1 cellular context compared by ENCODE assay signal in the genomic region with DNA sequence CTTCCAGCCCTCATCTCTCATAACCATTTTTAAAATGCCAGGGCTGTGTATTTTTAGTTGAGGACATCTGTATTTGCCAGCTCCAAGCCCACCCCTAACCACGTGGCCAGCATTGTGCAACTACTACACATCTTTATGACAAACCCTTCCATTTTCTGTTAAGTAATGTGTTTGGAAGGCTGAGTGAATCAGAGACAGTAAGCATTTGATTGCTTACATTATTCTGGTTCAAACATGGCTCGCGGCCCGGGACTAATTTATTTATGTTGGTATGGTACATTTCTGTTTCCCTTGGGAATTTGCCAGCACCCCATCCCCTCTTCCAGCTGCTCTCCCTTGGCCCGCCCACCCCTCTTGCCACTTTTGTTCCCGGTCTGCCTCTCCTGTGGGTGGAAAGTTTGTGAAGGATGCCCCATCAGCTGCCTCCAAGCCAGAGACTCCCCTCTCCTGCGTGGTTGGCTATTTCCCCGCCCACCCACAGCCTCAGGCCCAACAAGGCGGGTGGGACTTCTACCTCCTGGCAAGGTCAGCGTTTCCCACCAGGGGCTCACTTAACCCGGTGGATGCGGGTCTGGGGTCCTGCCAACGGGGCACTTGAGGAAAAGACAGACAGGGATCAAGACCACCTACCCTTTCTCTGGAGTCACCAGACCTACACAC.
TF ChIP-seq lines count a peak whose summit lies in the region.

No MANE protein-coding gene starts in this region.

TF ChIP-seq in H1, 55 proteins besides CTCF, POLR2A, EP300 and RAD21 (continued from another document):
- TF ChIP-seq, protein P1, sequence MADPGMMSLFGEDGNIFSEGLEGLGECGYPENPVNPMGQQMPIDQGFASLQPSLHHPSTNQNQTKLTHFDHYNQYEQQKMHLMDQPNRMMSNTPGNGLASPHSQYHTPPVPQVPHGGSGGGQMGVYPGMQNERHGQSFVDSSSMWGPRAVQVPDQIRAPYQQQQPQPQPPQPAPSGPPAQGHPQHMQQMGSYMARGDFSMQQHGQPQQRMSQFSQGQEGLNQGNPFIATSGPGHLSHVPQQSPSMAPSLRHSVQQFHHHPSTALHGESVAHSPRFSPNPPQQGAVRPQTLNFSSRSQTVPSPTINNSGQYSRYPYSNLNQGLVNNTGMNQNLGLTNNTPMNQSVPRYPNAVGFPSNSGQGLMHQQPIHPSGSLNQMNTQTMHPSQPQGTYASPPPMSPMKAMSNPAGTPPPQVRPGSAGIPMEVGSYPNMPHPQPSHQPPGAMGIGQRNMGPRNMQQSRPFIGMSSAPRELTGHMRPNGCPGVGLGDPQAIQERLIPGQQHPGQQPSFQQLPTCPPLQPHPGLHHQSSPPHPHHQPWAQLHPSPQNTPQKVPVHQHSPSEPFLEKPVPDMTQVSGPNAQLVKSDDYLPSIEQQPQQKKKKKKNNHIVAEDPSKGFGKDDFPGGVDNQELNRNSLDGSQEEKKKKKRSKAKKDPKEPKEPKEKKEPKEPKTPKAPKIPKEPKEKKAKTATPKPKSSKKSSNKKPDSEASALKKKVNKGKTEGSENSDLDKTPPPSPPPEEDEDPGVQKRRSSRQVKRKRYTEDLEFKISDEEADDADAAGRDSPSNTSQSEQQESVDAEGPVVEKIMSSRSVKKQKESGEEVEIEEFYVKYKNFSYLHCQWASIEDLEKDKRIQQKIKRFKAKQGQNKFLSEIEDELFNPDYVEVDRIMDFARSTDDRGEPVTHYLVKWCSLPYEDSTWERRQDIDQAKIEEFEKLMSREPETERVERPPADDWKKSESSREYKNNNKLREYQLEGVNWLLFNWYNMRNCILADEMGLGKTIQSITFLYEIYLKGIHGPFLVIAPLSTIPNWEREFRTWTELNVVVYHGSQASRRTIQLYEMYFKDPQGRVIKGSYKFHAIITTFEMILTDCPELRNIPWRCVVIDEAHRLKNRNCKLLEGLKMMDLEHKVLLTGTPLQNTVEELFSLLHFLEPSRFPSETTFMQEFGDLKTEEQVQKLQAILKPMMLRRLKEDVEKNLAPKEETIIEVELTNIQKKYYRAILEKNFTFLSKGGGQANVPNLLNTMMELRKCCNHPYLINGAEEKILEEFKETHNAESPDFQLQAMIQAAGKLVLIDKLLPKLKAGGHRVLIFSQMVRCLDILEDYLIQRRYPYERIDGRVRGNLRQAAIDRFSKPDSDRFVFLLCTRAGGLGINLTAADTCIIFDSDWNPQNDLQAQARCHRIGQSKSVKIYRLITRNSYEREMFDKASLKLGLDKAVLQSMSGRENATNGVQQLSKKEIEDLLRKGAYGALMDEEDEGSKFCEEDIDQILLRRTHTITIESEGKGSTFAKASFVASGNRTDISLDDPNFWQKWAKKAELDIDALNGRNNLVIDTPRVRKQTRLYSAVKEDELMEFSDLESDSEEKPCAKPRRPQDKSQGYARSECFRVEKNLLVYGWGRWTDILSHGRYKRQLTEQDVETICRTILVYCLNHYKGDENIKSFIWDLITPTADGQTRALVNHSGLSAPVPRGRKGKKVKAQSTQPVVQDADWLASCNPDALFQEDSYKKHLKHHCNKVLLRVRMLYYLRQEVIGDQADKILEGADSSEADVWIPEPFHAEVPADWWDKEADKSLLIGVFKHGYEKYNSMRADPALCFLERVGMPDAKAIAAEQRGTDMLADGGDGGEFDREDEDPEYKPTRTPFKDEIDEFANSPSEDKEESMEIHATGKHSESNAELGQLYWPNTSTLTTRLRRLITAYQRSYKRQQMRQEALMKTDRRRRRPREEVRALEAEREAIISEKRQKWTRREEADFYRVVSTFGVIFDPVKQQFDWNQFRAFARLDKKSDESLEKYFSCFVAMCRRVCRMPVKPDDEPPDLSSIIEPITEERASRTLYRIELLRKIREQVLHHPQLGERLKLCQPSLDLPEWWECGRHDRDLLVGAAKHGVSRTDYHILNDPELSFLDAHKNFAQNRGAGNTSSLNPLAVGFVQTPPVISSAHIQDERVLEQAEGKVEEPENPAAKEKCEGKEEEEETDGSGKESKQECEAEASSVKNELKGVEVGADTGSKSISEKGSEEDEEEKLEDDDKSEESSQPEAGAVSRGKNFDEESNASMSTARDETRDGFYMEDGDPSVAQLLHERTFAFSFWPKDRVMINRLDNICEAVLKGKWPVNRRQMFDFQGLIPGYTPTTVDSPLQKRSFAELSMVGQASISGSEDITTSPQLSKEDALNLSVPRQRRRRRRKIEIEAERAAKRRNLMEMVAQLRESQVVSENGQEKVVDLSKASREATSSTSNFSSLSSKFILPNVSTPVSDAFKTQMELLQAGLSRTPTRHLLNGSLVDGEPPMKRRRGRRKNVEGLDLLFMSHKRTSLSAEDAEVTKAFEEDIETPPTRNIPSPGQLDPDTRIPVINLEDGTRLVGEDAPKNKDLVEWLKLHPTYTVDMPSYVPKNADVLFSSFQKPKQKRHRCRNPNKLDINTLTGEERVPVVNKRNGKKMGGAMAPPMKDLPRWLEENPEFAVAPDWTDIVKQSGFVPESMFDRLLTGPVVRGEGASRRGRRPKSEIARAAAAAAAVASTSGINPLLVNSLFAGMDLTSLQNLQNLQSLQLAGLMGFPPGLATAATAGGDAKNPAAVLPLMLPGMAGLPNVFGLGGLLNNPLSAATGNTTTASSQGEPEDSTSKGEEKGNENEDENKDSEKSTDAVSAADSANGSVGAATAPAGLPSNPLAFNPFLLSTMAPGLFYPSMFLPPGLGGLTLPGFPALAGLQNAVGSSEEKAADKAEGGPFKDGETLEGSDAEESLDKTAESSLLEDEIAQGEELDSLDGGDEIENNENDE (IDR thresholded peaks at IDR 0.05; ENCODE audit: insufficient replicate concordance, low read length), result no peak
- TF ChIP-seq, protein P2, sequence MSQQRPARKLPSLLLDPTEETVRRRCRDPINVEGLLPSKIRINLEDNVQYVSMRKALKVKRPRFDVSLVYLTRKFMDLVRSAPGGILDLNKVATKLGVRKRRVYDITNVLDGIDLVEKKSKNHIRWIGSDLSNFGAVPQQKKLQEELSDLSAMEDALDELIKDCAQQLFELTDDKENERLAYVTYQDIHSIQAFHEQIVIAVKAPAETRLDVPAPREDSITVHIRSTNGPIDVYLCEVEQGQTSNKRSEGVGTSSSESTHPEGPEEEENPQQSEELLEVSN (IDR thresholded peaks at IDR 0.05), result no peak
- TF ChIP-seq PHF8 (conservative IDR thresholded peaks at IDR 0.05; ENCODE audit: low read depth, low read length) (no peak), SIRT6 (IDR thresholded peaks at IDR 0.05; ENCODE audit: low read length) (no peak), GABPA (IDR thresholded peaks at IDR 0.05; ENCODE audit: borderline replicate concordance, insufficient read depth, low read length) (no peak), HDAC2 (IDR thresholded peaks at IDR 0.05; ENCODE audit: borderline replicate concordance in 1 of 2, low read depth in 2 of 2, low read length in 2 of 2) (no peak), TEAD4 (IDR thresholded peaks at IDR 0.05; ENCODE audit: low read depth, low read length) (no peak), TCF12 (IDR thresholded peaks at IDR 0.05; ENCODE audit: low read depth, low read length) (no peak), HDAC6 (IDR thresholded peaks at IDR 0.05; ENCODE audit: low read depth, low read length) (no peak), CEBPB (IDR thresholded peaks at IDR 0.05; ENCODE audit: low read depth, low read length) (no peak), TAF7 (optimal IDR thresholded peaks at IDR 0.05; ENCODE audit: borderline replicate concordance, low read depth, low read length) (no peak), SAP30 (IDR thresholded peaks at IDR 0.05; ENCODE audit: insufficient read depth, insufficient replicate concordance, low read length) (no peak), KDM4A (IDR thresholded peaks at IDR 0.05; ENCODE audit: low read depth, low read length, severe bottlenecking) (no peak), SP4 (IDR thresholded peaks at IDR 0.05; ENCODE audit: low read length) (no peak), POU5F1 (IDR thresholded peaks at IDR 0.05; ENCODE audit: low read depth, low read length) (no peak), JUN (IDR thresholded peaks at IDR 0.05; ENCODE audit: low read depth, low read length) (no peak)
- TF ChIP-seq, protein P3, sequence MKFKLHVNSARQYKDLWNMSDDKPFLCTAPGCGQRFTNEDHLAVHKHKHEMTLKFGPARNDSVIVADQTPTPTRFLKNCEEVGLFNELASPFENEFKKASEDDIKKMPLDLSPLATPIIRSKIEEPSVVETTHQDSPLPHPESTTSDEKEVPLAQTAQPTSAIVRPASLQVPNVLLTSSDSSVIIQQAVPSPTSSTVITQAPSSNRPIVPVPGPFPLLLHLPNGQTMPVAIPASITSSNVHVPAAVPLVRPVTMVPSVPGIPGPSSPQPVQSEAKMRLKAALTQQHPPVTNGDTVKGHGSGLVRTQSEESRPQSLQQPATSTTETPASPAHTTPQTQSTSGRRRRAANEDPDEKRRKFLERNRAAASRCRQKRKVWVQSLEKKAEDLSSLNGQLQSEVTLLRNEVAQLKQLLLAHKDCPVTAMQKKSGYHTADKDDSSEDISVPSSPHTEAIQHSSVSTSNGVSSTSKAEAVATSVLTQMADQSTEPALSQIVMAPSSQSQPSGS (IDR thresholded peaks at IDR 0.05; ENCODE audit: low read length), result no peak
